1 cellular context compared by ENCODE assay signal in the genomic region with DNA sequence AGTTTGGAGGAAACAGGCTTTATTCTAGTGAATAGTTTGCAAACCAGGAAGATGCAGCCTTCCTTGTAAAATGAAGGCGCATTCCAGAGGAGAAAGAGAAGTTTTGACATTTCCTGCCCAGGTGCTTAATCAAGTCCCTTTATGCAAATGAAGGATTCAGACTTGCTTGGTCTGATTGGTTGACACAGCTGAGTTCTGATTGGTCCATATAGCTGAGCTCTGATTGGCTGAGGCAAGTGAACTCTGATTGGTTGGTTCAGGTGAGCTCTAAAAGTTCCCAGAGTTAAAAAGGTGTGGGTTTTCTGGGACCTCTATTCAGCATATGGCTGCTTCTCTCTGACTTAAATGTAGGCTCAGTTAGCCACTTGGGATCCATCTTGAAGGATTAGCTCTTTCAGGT.
TF ChIP-seq lines count a peak whose summit lies in the region.

No MANE protein-coding gene starts in this region.

TF ChIP-seq in GM23338, 12 proteins besides CTCF, POLR2A, EP300 and RAD21:
- TF ChIP-seq, protein P1, sequence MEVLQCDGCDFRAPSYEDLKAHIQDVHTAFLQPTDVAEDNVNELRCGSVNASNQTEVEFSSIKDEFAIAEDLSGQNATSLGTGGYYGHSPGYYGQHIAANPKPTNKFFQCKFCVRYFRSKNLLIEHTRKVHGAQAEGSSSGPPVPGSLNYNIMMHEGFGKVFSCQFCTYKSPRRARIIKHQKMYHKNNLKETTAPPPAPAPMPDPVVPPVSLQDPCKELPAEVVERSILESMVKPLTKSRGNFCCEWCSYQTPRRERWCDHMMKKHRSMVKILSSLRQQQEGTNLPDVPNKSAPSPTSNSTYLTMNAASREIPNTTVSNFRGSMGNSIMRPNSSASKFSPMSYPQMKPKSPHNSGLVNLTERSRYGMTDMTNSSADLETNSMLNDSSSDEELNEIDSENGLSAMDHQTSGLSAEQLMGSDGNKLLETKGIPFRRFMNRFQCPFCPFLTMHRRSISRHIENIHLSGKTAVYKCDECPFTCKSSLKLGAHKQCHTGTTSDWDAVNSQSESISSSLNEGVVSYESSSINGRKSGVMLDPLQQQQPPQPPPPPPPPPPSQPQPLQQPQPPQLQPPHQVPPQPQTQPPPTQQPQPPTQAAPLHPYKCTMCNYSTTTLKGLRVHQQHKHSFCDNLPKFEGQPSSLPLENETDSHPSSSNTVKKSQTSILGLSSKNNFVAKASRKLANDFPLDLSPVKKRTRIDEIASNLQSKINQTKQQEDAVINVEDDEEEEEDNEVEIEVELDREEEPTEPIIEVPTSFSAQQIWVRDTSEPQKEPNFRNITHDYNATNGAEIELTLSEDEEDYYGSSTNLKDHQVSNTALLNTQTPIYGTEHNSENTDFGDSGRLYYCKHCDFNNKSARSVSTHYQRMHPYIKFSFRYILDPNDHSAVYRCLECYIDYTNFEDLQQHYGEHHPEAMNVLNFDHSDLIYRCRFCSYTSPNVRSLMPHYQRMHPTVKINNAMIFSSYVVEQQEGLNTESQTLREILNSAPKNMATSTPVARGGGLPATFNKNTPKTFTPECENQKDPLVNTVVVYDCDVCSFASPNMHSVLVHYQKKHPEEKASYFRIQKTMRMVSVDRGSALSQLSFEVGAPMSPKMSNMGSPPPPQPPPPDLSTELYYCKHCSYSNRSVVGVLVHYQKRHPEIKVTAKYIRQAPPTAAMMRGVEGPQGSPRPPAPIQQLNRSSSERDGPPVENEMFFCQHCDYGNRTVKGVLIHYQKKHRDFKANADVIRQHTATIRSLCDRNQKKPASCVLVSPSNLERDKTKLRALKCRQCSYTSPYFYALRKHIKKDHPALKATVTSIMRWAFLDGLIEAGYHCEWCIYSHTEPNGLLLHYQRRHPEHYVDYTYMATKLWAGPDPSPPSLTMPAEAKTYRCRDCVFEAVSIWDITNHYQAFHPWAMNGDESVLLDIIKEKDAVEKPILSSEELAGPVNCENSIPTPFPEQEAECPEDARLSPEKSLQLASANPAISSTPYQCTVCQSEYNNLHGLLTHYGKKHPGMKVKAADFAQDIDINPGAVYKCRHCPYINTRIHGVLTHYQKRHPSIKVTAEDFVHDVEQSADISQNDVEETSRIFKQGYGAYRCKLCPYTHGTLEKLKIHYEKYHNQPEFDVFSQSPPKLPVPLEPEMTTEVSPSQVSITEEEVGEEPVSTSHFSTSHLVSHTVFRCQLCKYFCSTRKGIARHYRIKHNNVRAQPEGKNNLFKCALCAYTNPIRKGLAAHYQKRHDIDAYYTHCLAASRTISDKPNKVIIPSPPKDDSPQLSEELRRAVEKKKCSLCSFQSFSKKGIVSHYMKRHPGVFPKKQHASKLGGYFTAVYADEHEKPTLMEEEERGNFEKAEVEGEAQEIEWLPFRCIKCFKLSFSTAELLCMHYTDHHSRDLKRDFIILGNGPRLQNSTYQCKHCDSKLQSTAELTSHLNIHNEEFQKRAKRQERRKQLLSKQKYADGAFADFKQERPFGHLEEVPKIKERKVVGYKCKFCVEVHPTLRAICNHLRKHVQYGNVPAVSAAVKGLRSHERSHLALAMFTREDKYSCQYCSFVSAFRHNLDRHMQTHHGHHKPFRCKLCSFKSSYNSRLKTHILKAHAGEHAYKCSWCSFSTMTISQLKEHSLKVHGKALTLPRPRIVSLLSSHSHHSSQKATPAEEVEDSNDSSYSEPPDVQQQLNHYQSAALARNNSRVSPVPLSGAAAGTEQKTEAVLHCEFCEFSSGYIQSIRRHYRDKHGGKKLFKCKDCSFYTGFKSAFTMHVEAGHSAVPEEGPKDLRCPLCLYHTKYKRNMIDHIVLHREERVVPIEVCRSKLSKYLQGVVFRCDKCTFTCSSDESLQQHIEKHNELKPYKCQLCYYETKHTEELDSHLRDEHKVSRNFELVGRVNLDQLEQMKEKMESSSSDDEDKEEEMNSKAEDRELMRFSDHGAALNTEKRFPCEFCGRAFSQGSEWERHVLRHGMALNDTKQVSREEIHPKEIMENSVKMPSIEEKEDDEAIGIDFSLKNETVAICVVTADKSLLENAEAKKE (CRISPR knock-in tag; IDR thresholded peaks at IDR 0.05): no peak
- TF ChIP-seq POLR2AphosphoS5 (IDR thresholded peaks at IDR 0.05; ENCODE audit: low read depth) (no peak), EZH2 (IDR thresholded peaks at IDR 0.05; ENCODE audit: low read depth, unreplicated experiment) (no peak), ZNF114 (CRISPR knock-in tag; IDR thresholded peaks at IDR 0.05) (no peak), CREB1 (CRISPR knock-in tag; IDR thresholded peaks at IDR 0.05; ENCODE audit: low read depth) (no peak), JUNB (IDR thresholded peaks at IDR 0.05; ENCODE audit: unreplicated experiment) (no peak), ZNF331 (CRISPR knock-in tag; IDR thresholded peaks at IDR 0.05; ENCODE audit: low read depth) (no peak), STAT1 (IDR thresholded peaks at IDR 0.05; ENCODE audit: unreplicated experiment) (no peak), EZH2phosphoT487 (IDR thresholded peaks at IDR 0.05; ENCODE audit: unreplicated experiment) (no peak), NANOG (IDR thresholded peaks at IDR 0.05; ENCODE audit: borderline replicate concordance) (no peak)
- TF ChIP-seq, protein P2, sequence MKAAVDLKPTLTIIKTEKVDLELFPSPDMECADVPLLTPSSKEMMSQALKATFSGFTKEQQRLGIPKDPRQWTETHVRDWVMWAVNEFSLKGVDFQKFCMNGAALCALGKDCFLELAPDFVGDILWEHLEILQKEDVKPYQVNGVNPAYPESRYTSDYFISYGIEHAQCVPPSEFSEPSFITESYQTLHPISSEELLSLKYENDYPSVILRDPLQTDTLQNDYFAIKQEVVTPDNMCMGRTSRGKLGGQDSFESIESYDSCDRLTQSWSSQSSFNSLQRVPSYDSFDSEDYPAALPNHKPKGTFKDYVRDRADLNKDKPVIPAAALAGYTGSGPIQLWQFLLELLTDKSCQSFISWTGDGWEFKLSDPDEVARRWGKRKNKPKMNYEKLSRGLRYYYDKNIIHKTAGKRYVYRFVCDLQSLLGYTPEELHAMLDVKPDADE (IDR thresholded peaks at IDR 0.05): no peak
